ENCODE assay signal across 23 cellular contexts in the genomic region with DNA sequence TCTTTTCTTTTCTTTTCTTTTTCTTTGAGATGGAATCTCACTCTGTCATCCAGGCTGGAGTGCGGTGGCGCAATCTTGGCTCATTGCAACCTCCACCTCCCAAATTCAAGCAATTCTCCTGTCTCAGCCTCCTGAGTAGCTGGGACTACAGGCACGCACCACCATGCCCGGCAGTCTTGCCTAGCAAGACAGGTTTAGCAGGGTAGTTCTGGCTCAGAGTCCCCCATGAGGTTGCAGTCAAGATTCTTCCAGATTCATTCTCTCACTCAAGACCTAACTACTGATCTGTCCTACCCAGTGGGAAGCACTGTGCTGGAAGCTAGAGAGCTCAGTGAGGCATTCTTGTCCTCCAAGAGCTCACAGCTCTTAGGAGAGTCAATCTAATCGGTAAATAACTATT.
"Had no signal": no experiment of that assay in that cellular context is flagged by ENCODE, and none has a peak within 500 bp of the region (broad histone marks: within the 10 kb centered on the region; RNA-seq: fewer than 3 reads in every experiment).

No MANE protein-coding gene starts in this region.

- DNase-seq: activated CD4-positive, alpha-beta T cell treated with anti-CD3 and anti-CD28 coated beads for 1 hour; activated CD4-positive, alpha-beta T cell treated with anti-CD3 and anti-CD28 coated beads, Interleukin-2, amount 10 ng/mL, durations not matched to agents 7 days and 5 days; activated CD8-positive, alpha-beta memory T cell treated with anti-CD3 and anti-CD28 coated beads, Interleukin-2, amount 10 ng/mL, durations not matched to agents 7 days and 5 days; activated CD8-positive, alpha-beta T cell treated with anti-CD3 and anti-CD28 coated beads, Interleukin-2, amount 10 ng/mL, durations not matched to agents 7 days and 5 days; activated naive CD4-positive, alpha-beta T cell; activated T-cell treated with anti-CD3 and anti-CD28 coated beads, Interleukin-2, amount 50 U/mL, for 48 hours; cortex of kidney; esophagus squamous epithelium; foreskin melanocyte; left ventricle myocardium inferior; mesendoderm; mucosa of descending colon; retina; stimulated activated CD4-positive, alpha-beta T cell treated with anti-CD3 and anti-CD28 coated beads, Interleukin-12 subunit alpha, Interleukin-12 subunit beta, amount 100 ng/mL, for 4 hours; stimulated activated CD4-positive, alpha-beta T cell treated with anti-CD3 and anti-CD28 coated beads, Interleukin-4, amount 100 ng/mL, for 1 hour; stimulated activated naive CD8-positive, alpha-beta T cell treated with anti-CD3 and anti-CD28 coated beads, Interleukin-15, Interleukin-2, amounts not matched to agents 100 U/mL and 50 U/mL, for 24 hours; T-helper 2 cell had no signal

- H3K9me3 Mint-ChIP-seq: activated CD4-positive, alpha-beta T cell treated with anti-CD3 and anti-CD28 coated beads, Interleukin-2, amount 10 ng/mL, durations not matched to agents 7 days and 5 days; activated naive CD4-positive, alpha-beta T cell treated with anti-CD3 and anti-CD28 coated beads, Interleukin-2, amount 50 U/mL, for 72 hours; natural killer cell treated with Interleukin-12 subunit alpha and Interleukin-12 subunit beta and Interleukin-15 and Interleukin-18, amount 100 ng/mL, for 72 hours; type B pancreatic cell; WTC11 had no signal

- H3K27ac Mint-ChIP-seq: activated CD4-positive, alpha-beta T cell treated with anti-CD3 and anti-CD28 coated beads, Interleukin-2, amount 10 ng/mL, durations not matched to agents 7 days and 5 days; activated CD8-positive, alpha-beta memory T cell treated with anti-CD3 and anti-CD28 coated beads, Interleukin-2, amount 10 ng/mL, durations not matched to agents 7 days and 5 days; activated CD8-positive, alpha-beta T cell treated with anti-CD3 and anti-CD28 coated beads, Interleukin-2, amount 10 ng/mL, durations not matched to agents 7 days and 5 days; brain; natural killer cell treated with Interleukin-12 subunit alpha and Interleukin-12 subunit beta and Interleukin-15 and Interleukin-18, amount 100 ng/mL, for 72 hours; type B pancreatic cell; WTC11 had no signal

- ATAC-seq: activated CD8-positive, alpha-beta memory T cell treated with anti-CD3 and anti-CD28 coated beads, Interleukin-2, amount 10 ng/mL, durations not matched to agents 7 days and 5 days; activated CD8-positive, alpha-beta T cell treated with anti-CD3 and anti-CD28 coated beads, Interleukin-2, amount 10 ng/mL, durations not matched to agents 7 days and 5 days; activated naive CD4-positive, alpha-beta T cell treated with anti-CD3 and anti-CD28 coated beads, Interleukin-2, amount 50 U/mL, for 72 hours; mucosa of descending colon; natural killer cell treated with Interleukin-12 subunit alpha and Interleukin-12 subunit beta and Interleukin-15 and Interleukin-18, amount 100 ng/mL, for 72 hours; sciatic nerve; stimulated activated naive CD8-positive, alpha-beta T cell treated with anti-CD3 and anti-CD28 coated beads, Interleukin-15, Interleukin-2, amounts not matched to agents 100 U/mL and 50 U/mL, for 24 hours; WTC11 had no signal

- H3K36me3 Mint-ChIP-seq: activated CD8-positive, alpha-beta memory T cell treated with anti-CD3 and anti-CD28 coated beads, Interleukin-2, amount 10 ng/mL, durations not matched to agents 7 days and 5 days; activated naive CD4-positive, alpha-beta T cell treated with anti-CD3 and anti-CD28 coated beads, Interleukin-2, amount 50 U/mL, for 72 hours; brain; natural killer cell treated with Interleukin-12 subunit alpha and Interleukin-12 subunit beta and Interleukin-15 and Interleukin-18, amount 100 ng/mL, for 72 hours; type B pancreatic cell; WTC11 had no signal

- H3K27me3 Mint-ChIP-seq: natural killer cell treated with Interleukin-12 subunit alpha and Interleukin-12 subunit beta and Interleukin-15 and Interleukin-18, amount 100 ng/mL, for 72 hours; type B pancreatic cell had no signal

- H3K4me3 Mint-ChIP-seq: activated CD4-positive, alpha-beta T cell treated with anti-CD3 and anti-CD28 coated beads, Interleukin-2, amount 10 ng/mL, durations not matched to agents 7 days and 5 days; activated CD8-positive, alpha-beta memory T cell treated with anti-CD3 and anti-CD28 coated beads, Interleukin-2, amount 10 ng/mL, durations not matched to agents 7 days and 5 days; activated CD8-positive, alpha-beta T cell treated with anti-CD3 and anti-CD28 coated beads, Interleukin-2, amount 10 ng/mL, durations not matched to agents 7 days and 5 days; brain; natural killer cell treated with Interleukin-12 subunit alpha and Interleukin-12 subunit beta and Interleukin-15 and Interleukin-18, amount 100 ng/mL, for 72 hours; type B pancreatic cell; WTC11 had no signal
